8 cellular contexts compared by ENCODE assay signal in the genomic region with DNA sequence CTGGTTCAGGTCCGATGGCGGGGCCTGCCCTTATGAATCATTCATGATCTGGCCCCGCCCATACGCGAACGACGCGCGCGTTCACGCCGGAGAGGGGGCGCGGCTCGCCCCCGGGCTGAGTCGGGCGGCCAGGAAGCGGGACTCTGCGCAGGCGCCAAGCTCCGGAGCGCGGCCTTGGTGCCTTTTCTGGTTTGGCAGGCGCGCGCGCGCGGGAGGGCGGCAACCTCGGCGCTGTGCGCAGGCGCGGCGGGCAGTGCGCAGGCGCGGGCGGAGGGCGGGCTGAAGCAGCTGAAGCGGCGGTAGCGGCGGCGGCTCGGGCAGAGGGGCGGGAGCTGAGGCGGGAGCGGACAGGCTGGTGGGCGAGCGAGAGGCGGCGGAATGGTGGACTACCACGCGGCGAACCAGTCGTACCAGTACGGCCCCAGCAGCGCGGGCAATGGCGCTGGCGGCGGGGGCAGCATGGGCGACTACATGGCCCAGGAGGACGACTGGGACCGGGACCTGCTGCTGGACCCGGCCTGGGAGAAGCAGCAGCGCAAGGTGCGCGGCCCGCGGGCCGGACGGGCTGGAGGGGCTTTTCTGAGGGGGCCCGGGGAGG. TPM values are rescaled to one million over a fixed set of nuclear protein-coding genes. Genes with fewer than 3 reads are reported as not detected.
A peak's percentile ranks its signal among the peaks of the same experiment; 100 is the strongest.
DNase-seq lines count a peak whose midpoint lies in the region; ATAC-seq and TF ChIP-seq lines count a peak whose summit lies in the region.

A gene (plus strand): TSS at position 282 of the 598 bp plus-strand sequence. CDS start 97 bp downstream, at position 379.

- H3K9ac ChIP-seq in BLaER1 treated with 17β-estradiol and CSF1 and Interleukin-3, amounts not matched to agents 10 nM and 100 nM = peak within 1 kb of the TSS; percentile 85 to 91 (median 89)

- H3K36me3 Mint-ChIP-seq in activated CD4-positive, alpha-beta T cell treated with anti-CD3 and anti-CD28 coated beads, Interleukin-2, amount 10 ng/mL, durations not matched to agents 7 days and 5 days (ENCODE audit: low read depth) = peaks cover 31% of the 10 kb centered on the region

- POLR2A ChIA-PET in activated CD4-positive, alpha-beta T cell treated with anti-CD3 and anti-CD28 coated beads, Interleukin-2, amount 10 ng/mL, durations not matched to agents 7 days and 5 days (lab: Charles Lee) = interaction anchor here (0.6 to 1.3 kb wide), 3 partner anchors 14 to 202 kb away, joined by 3 to 4 read pairs (median 3); no protein-coding TSS in a partner anchor

- ATAC-seq in GM19324 (IDR thresholded peaks at IDR 0.05; ENCODE audit: low FRiP score, unreplicated experiment) = peak; percentile 96
- ATAC-seq in HG03460 (IDR thresholded peaks at IDR 0.05; ENCODE audit: unreplicated experiment) = peak; percentile 76

- peak; percentile 85 to 99 for DNase-seq in NCI-H526 (lab: John Stamatoyannopoulos, UW)
- peak; percentile 99 for DNase-seq in activated CD4-positive, alpha-beta T cell treated with anti-CD3 and anti-CD28 coated beads, Interleukin-2, amount 10 ng/mL, durations not matched to agents 7 days and 5 days
- DNase-seq in coronary artery (ENCODE audit: low spot score) = peak; percentile 99
- DNase-seq in left kidney (ENCODE audit: low read depth, low spot score) = peak; percentile 99
- DNase-seq in stimulated activated CD4-positive, alpha-beta T cell treated with anti-CD3 and anti-CD28 coated beads, Interleukin-1b, Interleukin-23, amount 100 ng/mL, for 48 hours = peak; percentile 99

- H3K27ac ChIP-seq in BLaER1 treated with 17β-estradiol and CSF1 and Interleukin-3, amounts not matched to agents 10 nM and 100 nM = peak within 1 kb of the TSS; percentile 53 to 85 (median 75)
- peak within 1 kb of the TSS; percentile 81 to 99 for H3K27ac ChIP-seq in coronary artery

- peak within 1 kb of the TSS; percentile 86 for H3K27ac Mint-ChIP-seq in activated CD4-positive, alpha-beta T cell treated with anti-CD3 and anti-CD28 coated beads, Interleukin-2, amount 10 ng/mL, durations not matched to agents 7 days and 5 days

- H3K27me3 ChIP-seq in BLaER1 treated with 17β-estradiol and CSF1 and Interleukin-3, amounts not matched to agents 10 nM and 100 nM = no peaks in the 10 kb centered on the region

- peak within 1 kb of the TSS; percentile 95 for H3K4me3 Mint-ChIP-seq in activated CD4-positive, alpha-beta T cell treated with anti-CD3 and anti-CD28 coated beads, Interleukin-2, amount 10 ng/mL, durations not matched to agents 7 days and 5 days

- CTCF ChIA-PET in activated CD4-positive, alpha-beta T cell treated with anti-CD3 and anti-CD28 coated beads, Interleukin-2, amount 10 ng/mL, durations not matched to agents 7 days and 5 days (lab: Charles Lee) = interaction anchor here (0.6 to 2.9 kb wide), 11 partner anchors 9 to 283 kb away, joined by 3 to 16 read pairs (median 5); a partner anchor contains a TSS

- peaks cover 50% of the 10 kb centered on the region for H3K4me1 Mint-ChIP-seq in activated CD4-positive, alpha-beta T cell treated with anti-CD3 and anti-CD28 coated beads, Interleukin-2, amount 10 ng/mL, durations not matched to agents 7 days and 5 days

- H3K9me3 ChIP-seq in BLaER1 treated with 17β-estradiol and CSF1 and Interleukin-3, amounts not matched to agents 10 nM and 100 nM (replicated peaks in 1 of 11) = no peaks in the 10 kb centered on the region

- peaks cover 17 to 49% (median 38%) of the 10 kb centered on the region in 11 experiments; a peak in 20 of 22 replicates for H4K20me1 ChIP-seq in BLaER1 treated with 17β-estradiol and CSF1 and Interleukin-3, amounts not matched to agents 10 nM and 100 nM

- no peak for TF ChIP-seq CTCF in coronary artery (IDR thresholded peaks at IDR 0.05)

- H3K4me3 ChIP-seq in BLaER1 treated with 17β-estradiol and CSF1 and Interleukin-3, amounts not matched to agents 10 nM and 100 nM = peak within 1 kb of the TSS; percentile 86 to 99 (median 96)
- H3K4me3 ChIP-seq in coronary artery = peak within 1 kb of the TSS; percentile 97

- peaks cover 0 to 15% (median 4%) of the 10 kb centered on the region in 11 experiments; a peak in 7 of 22 replicates for H3K36me3 ChIP-seq in BLaER1 treated with 17β-estradiol and CSF1 and Interleukin-3, amounts not matched to agents 10 nM and 100 nM

- no peaks in the 10 kb centered on the region for H3K27me3 Mint-ChIP-seq in activated CD4-positive, alpha-beta T cell treated with anti-CD3 and anti-CD28 coated beads, Interleukin-2, amount 10 ng/mL, durations not matched to agents 7 days and 5 days

- no peaks in the 10 kb centered on the region for H3K9me3 Mint-ChIP-seq in activated CD4-positive, alpha-beta T cell treated with anti-CD3 and anti-CD28 coated beads, Interleukin-2, amount 10 ng/mL, durations not matched to agents 7 days and 5 days

- H3K4me2 ChIP-seq in BLaER1 treated with 17β-estradiol and CSF1 and Interleukin-3, amounts not matched to agents 10 nM and 100 nM = peak within 1 kb of the TSS; percentile 91 to 100 (median 98)

- peaks cover 41 to 54% (median 48%) of the 10 kb centered on the region in 10 experiments for H3K4me1 ChIP-seq in BLaER1 treated with 17β-estradiol and CSF1 and Interleukin-3, amounts not matched to agents 10 nM and 100 nM

RNA-seq across cellular contexts. Expression of the gene that starts here (rescaled TPM):
- total RNA-seq in activated CD4-positive, alpha-beta T cell treated with anti-CD3 and anti-CD28 coated beads, Interleukin-2, amount 10 ng/mL, durations not matched to agents 7 days and 5 days = 100 to 1,000 TPM; 337 to 354 TPM

Comparison
In these comparisons a context has a peak if more than half of its experiments do, and no peak if none do; other contexts are left out.
1. Peak in every context shown above with its lines: DNase-seq, ATAC-seq, H3K4me3 ChIP-seq and H3K27ac ChIP-seq.